ENCODE assay signal across 1 cellular context in genomic region chr11:68004551-68005335, GRCh38.
TF ChIP-seq lines count a peak whose summit lies in the region.

No MANE protein-coding gene starts in this region.

TF ChIP-seq in SK-N-SH treated with all-trans-retinoic acid at 6 μM for 48 hours, 23 proteins besides CTCF, POLR2A, EP300 and RAD21 (continued from another document):
- no peak for TF ChIP-seq TSHZ2 (CRISPR knock-in tag; IDR thresholded peaks at IDR 0.05)
- no peak for TF ChIP-seq TCF4 (CRISPR knock-in tag; IDR thresholded peaks at IDR 0.05; ENCODE audit: borderline replicate concordance)
